ENCODE assay signal across 22 cellular contexts in genomic region chr9:133536080-133536479, GRCh38. TPM values are rescaled to one million over a fixed set of nuclear protein-coding genes. Genes with fewer than 3 reads are reported as not detected.
DNase-seq lines count a peak whose midpoint lies in the region; ATAC-seq, FAIRE-seq and TF ChIP-seq lines count a peak whose summit lies in the region.
"Had no signal": no experiment of that assay in that cellular context is flagged by ENCODE, and none has a peak within 500 bp of the region (broad histone marks: within the 10 kb centered on the region; RNA-seq: fewer than 3 reads in every experiment).

No MANE protein-coding gene starts in this region.

- no peak overlapping the region for H3K4me3 ChIP-seq in H1 (ENCODE audit: extremely low read depth in 1 of 4, insufficient read depth in 2 of 4, low read depth in 3 of 4, low read length in 4 of 4)
- H3K4me3 ChIP-seq in neuronal stem cell (ENCODE audit: low read length in 2 of 2), result no peak overlapping the region
- no peak overlapping the region for H3K4me3 ChIP-seq in CD8-positive, alpha-beta memory T cell (ENCODE audit: low read length)
- H3K4me3 ChIP-seq: MG63 had no signal

- H3K79me2 ChIP-seq in H1 (ENCODE audit: control insufficient read depth in 1 of 2, insufficient read depth in 2 of 2, low read length in 2 of 2), result no peaks in the 10 kb centered on the region

- TF ChIP-seq CTCF in CD4-positive, alpha-beta T cell (IDR thresholded peaks at IDR 0.05), result no peak
- TF ChIP-seq CTCF in H1 (IDR thresholded peaks at IDR 0.05; ENCODE audit: control extremely low read depth in 1 of 3, insufficient read depth in 1 of 3, low read depth in 1 of 3, low read length in 3 of 3) (no peak), nephron progenitor cell (IDR thresholded peaks at IDR 0.05) (no peak)

- intact Hi-C loops in CD4-positive, alpha-beta T cell (cut with DNase I, micrococcal nuclease), result loop anchor here in 1 of 2 experiments (10.0 kb wide), 1 partner anchor 459 kb away; the partner anchor contains the start of gene VAV2

- CTCF ChIA-PET in CD4-positive, alpha-beta T cell (lab: Charles Lee), result no interaction called here
- CTCF ChIA-PET in H1 (lab: Charles Lee; ENCODE audit: partially characterized antibody), result interaction anchor here (0.7 to 2.2 kb wide), 4 partner anchors 18 to 190 kb away, joined by 3 to 12 read pairs (median 4); no protein-coding TSS in a partner anchor
- CTCF ChIA-PET in CD8-positive, alpha-beta memory T cell (lab: Charles Lee), result no interaction called here

- peak overlapping the region; percentile 92; the same call in 1 of the 2 replicates for H2BK12ac ChIP-seq in H1 (ENCODE audit: low read depth, low read length)
- peak overlapping the region; percentile 73 for H2BK12ac ChIP-seq in neuronal stem cell (ENCODE audit: low read length)

- H3K36me3 ChIP-seq in H1 (ENCODE audit: control insufficient read depth in 2 of 4, insufficient read depth in 4 of 4, low read length in 3 of 4) (no peaks in the 10 kb centered on the region), neuronal stem cell (replicated peaks in 1 of 2; ENCODE audit: control insufficient read depth in 2 of 2, insufficient read depth in 2 of 2, low read length in 2 of 2) (no peaks in the 10 kb centered on the region)
- H3K36me3 ChIP-seq in CD8-positive, alpha-beta memory T cell (ENCODE audit: insufficient read depth, low read length), result no peaks in the 10 kb centered on the region
- H3K36me3 ChIP-seq: MG63 had no signal

- ATAC-seq in CD4-positive, alpha-beta T cell (ENCODE audit: poor library complexity), result no peak
- ATAC-seq: Panc1 had no signal

- no peak for FAIRE-seq in H1 (lab: Jason Lieb, UNC)

- no peak overlapping the region for H3K9ac ChIP-seq in H1 (replicated peaks in 1 of 4; ENCODE audit: extremely low read depth in 1 of 4, low read depth in 3 of 4, low read length in 3 of 4)
- H3K9ac ChIP-seq in neuronal stem cell (ENCODE audit: low read depth, low read length, poor library complexity), result peak overlapping the region; percentile 25

- H2BK5ac ChIP-seq in H1 (ENCODE audit: low read depth, low read length), result no peak overlapping the region
- peak overlapping the region; percentile 32 for H2BK5ac ChIP-seq in neuronal stem cell (ENCODE audit: low read length)

- no peak overlapping the region for H3K4ac ChIP-seq in H1 (replicated peaks; ENCODE audit: insufficient read length, low read depth, low read length)
- H3K4ac ChIP-seq in neuronal stem cell (ENCODE audit: low read length), result no peak overlapping the region

- no peaks in the 10 kb centered on the region for H3K36me3 Mint-ChIP-seq in CD4-positive, alpha-beta T cell (ENCODE audit: low read depth)
- no peaks in the 10 kb centered on the region for H3K36me3 Mint-ChIP-seq in nephron progenitor cell (ENCODE audit: low read depth)
- no peaks in the 10 kb centered on the region for H3K36me3 Mint-ChIP-seq in CD8-positive, alpha-beta memory T cell
- H3K36me3 Mint-ChIP-seq: CD4-positive, CD25-positive, alpha-beta regulatory T cell; IgD-negative memory B cell had no signal

- H4K8ac ChIP-seq in H1 (ENCODE audit: extremely low read depth, insufficient read depth, low read length), result no peak overlapping the region
- H4K8ac ChIP-seq in neuronal stem cell (ENCODE audit: low read depth, low read length), result no peak overlapping the region

- TF ChIP-seq EP300 in H1 (IDR thresholded peaks at IDR 0.05; ENCODE audit: borderline replicate concordance in 1 of 2, low read depth in 2 of 2, low read length in 2 of 2), result no peak

- H3K14ac ChIP-seq in H1 (ENCODE audit: insufficient read length), result no peak overlapping the region
- H3K14ac ChIP-seq in neuronal stem cell (ENCODE audit: low read length), result no peak overlapping the region

- peaks cover 17% of the 10 kb centered on the region for H3K4me1 Mint-ChIP-seq in CD4-positive, alpha-beta T cell (ENCODE audit: low read depth)
- peaks cover 64% of the 10 kb centered on the region for H3K4me1 Mint-ChIP-seq in nephron progenitor cell
- peaks cover 0 to 12% (median 0%) of the 10 kb centered on the region in 3 donors for H3K4me1 Mint-ChIP-seq in CD8-positive, alpha-beta memory T cell

- H3K27ac Mint-ChIP-seq in CD4-positive, alpha-beta T cell, result no peak overlapping the region
- no peak overlapping the region for H3K27ac Mint-ChIP-seq in nephron progenitor cell
- no peak overlapping the region for H3K27ac Mint-ChIP-seq in CD8-positive, alpha-beta memory T cell
- H3K27ac Mint-ChIP-seq: CD4-positive, CD25-positive, alpha-beta regulatory T cell; H9; IgD-negative memory B cell had no signal

- no peaks in the 10 kb centered on the region for H3K9me3 Mint-ChIP-seq in CD4-positive, alpha-beta T cell
- no peaks in the 10 kb centered on the region for H3K9me3 Mint-ChIP-seq in nephron progenitor cell
- H3K9me3 Mint-ChIP-seq in CD8-positive, alpha-beta memory T cell, result no peaks in the 10 kb centered on the region
- H3K9me3 Mint-ChIP-seq: H9, IgD-negative memory B cell had no signal

- WGBS in H1 (ENCODE audit: extremely low coverage in 1 of 2, insufficient coverage in 1 of 2, insufficient read length in 1 of 2, insufficient replicate concordance in 2 of 2, low coverage in 1 of 2, low lambda C conversion rate in 2 of 2, missing lambda C conversion rate in 1 of 2), 2 experiments, result 82% methylated on average over 9 of the region's 11 CpGs; no CpG with 5 or more reads in 1 of the 2 experiments
- no CpG with 5 or more reads among the region's 11 CpGs for WGBS in neuronal stem cell (ENCODE audit: extremely low coverage in 2 of 2, insufficient read length in 2 of 2, insufficient replicate concordance in 1 of 2), 2 donors

- peaks cover 0 to 47% (median 23%) of the 10 kb centered on the region in 4 experiments; a peak in 6 of 7 replicates for H3K4me1 ChIP-seq in H1 (replicated peaks in 1 of 4; ENCODE audit: control insufficient read depth in 3 of 4, insufficient read depth in 4 of 4, low read length in 3 of 4)
- peaks cover 15 to 31% of the 10 kb centered on the region in 2 donors for H3K4me1 ChIP-seq in neuronal stem cell (ENCODE audit: control insufficient read depth in 2 of 2, insufficient read depth in 1 of 2, low read depth in 1 of 2, low read length in 2 of 2)
- peaks cover 16% of the 10 kb centered on the region for H3K4me1 ChIP-seq in CD8-positive, alpha-beta memory T cell (ENCODE audit: insufficient read depth, low read length)

- H2AFZ ChIP-seq in H1 (ENCODE audit: low read length) (no peak overlapping the region), neuronal stem cell (ENCODE audit: low read length) (no peak overlapping the region)

- no peaks in the 10 kb centered on the region for H3K27me3 ChIP-seq in CD4-positive, alpha-beta T cell (ENCODE audit: control insufficient read depth, insufficient read depth, low read length)
- H3K27me3 ChIP-seq in H1 (replicated peaks in 1 of 4; ENCODE audit: control insufficient read depth in 3 of 4, extremely low read depth in 1 of 4, insufficient read depth in 3 of 4, low read length in 3 of 4), result peaks cover 0 to 27% (median 20%) of the 10 kb centered on the region in 4 experiments; a peak in 6 of 7 replicates
- peaks cover 0 to 60% (median 33%) of the 10 kb centered on the region in 3 experiments for H3K27me3 ChIP-seq in neuronal stem cell (ENCODE audit: control insufficient read depth in 3 of 3, insufficient read depth in 3 of 3, low read depth in 1 of 3, low read length in 3 of 3)
- H3K27me3 ChIP-seq in CD8-positive, alpha-beta memory T cell (ENCODE audit: insufficient read depth, low read length, poor library complexity, severe bottlenecking), result no peaks in the 10 kb centered on the region
- H3K27me3 ChIP-seq: MG63 had no signal

- no peak for TF ChIP-seq RAD21 in H1 (IDR thresholded peaks at IDR 0.05 in 1 of 2, conservative IDR thresholded peaks at IDR 0.05 in 1 of 2; ENCODE audit: low read depth in 2 of 2, low read length in 2 of 2)

- peak overlapping the region; percentile 29 for H3K27ac ChIP-seq in CD4-positive, alpha-beta T cell (ENCODE audit: low read depth, low read length)
- H3K27ac ChIP-seq in H1 (ENCODE audit: low read depth, low read length), result no peak overlapping the region
- H3K27ac ChIP-seq in neuronal stem cell (replicated peaks; ENCODE audit: low read length), result no peak overlapping the region
- no peak overlapping the region for H3K27ac ChIP-seq in CD8-positive, alpha-beta memory T cell (ENCODE audit: low read depth, low read length)
- H3K27ac ChIP-seq: 22Rv1, HL-60 had no signal

- peaks cover 6% of the 10 kb centered on the region for H3K27me3 Mint-ChIP-seq in CD4-positive, alpha-beta T cell
- peaks cover 3% of the 10 kb centered on the region for H3K27me3 Mint-ChIP-seq in nephron progenitor cell (ENCODE audit: low read depth, poor library complexity)
- H3K27me3 Mint-ChIP-seq in CD8-positive, alpha-beta memory T cell, result peaks cover 9 to 23% of the 10 kb centered on the region in 2 donors

- DNase-seq in NCI-H510A treated with DMSO at 0.1 percent for 48 hours (lab: John Stamatoyannopoulos, UW) (peak; percentile 13), NCI-H510A (lab: John Stamatoyannopoulos, UW) (no peak), H1 (ENCODE audit: low read depth in 1 of 2, low spot score in 2 of 2) (no peak), neuronal stem cell (ENCODE audit: low spot score) (no peak), nephron progenitor cell (no peak), cortex of kidney (lab: John Stamatoyannopoulos, UW) (no peak)
- no peak for DNase-seq in CD4-positive, alpha-beta T cell
- no peak for DNase-seq in CD8-positive, alpha-beta memory T cell
- DNase-seq: CD4-positive, CD25-positive, alpha-beta regulatory T cell; H9; Karpas-422; MG63; NCI-H1048; NCI-H1436; NCI-H2029; NCI-H2171 had no signal

- H2AK5ac ChIP-seq in H1 (ENCODE audit: low read depth, low read length) (no peak overlapping the region), neuronal stem cell (ENCODE audit: low read depth, low read length) (peak overlapping the region; percentile 91)

- H3K79me1 ChIP-seq in H1 (ENCODE audit: low read depth, low read length) (no peaks in the 10 kb centered on the region), neuronal stem cell (ENCODE audit: low read depth, low read length) (peaks cover 2% of the 10 kb centered on the region)

- H3K4me3 Mint-ChIP-seq in CD4-positive, alpha-beta T cell, result peak overlapping the region; percentile 42
- no peak overlapping the region for H3K4me3 Mint-ChIP-seq in nephron progenitor cell
- H3K4me3 Mint-ChIP-seq in CD8-positive, alpha-beta memory T cell, result no peak overlapping the region
- H3K4me3 Mint-ChIP-seq: CD4-positive, CD25-positive, alpha-beta regulatory T cell; H9; IgD-negative memory B cell had no signal

- H4K91ac ChIP-seq in H1 (replicated peaks; ENCODE audit: insufficient read length, low read length), result peak overlapping the region; percentile 41
- H4K91ac ChIP-seq in neuronal stem cell (ENCODE audit: low read depth, low read length, poor library complexity), result no peak overlapping the region

- POLR2A ChIA-PET in CD4-positive, alpha-beta T cell (lab: Charles Lee), result no interaction called here
- POLR2A ChIA-PET in H1 (lab: Charles Lee; ENCODE audit: partially characterized antibody), result interaction anchor here (1.1 to 1.3 kb wide), 2 partner anchors 10 to 22 kb away, joined by 3 to 5 read pairs; no protein-coding TSS in a partner anchor
- POLR2A ChIA-PET in CD8-positive, alpha-beta memory T cell (lab: Charles Lee), result no interaction called here

- peaks cover 2% of the 10 kb centered on the region; the same call in 1 of the 2 replicates for H3K23me2 ChIP-seq in H1 (ENCODE audit: low read depth, low read length)

- TF ChIP-seq POLR2A in H1 (IDR thresholded peaks at IDR 0.05; ENCODE audit: control extremely low read depth in 1 of 2, low read depth in 2 of 2, low read length in 2 of 2), result no peak

- no peak overlapping the region for H2BK120ac ChIP-seq in H1 (replicated peaks; ENCODE audit: low read depth, low read length)
- H2BK120ac ChIP-seq in neuronal stem cell (ENCODE audit: low read depth, low read length), result no peak overlapping the region

- H3K9me3 ChIP-seq in CD4-positive, alpha-beta T cell (ENCODE audit: control insufficient read depth, low read length), result no peaks in the 10 kb centered on the region
- H3K9me3 ChIP-seq in H1 (ENCODE audit: insufficient read depth in 2 of 2, low read depth in 1 of 2, low read length in 1 of 2) (no peaks in the 10 kb centered on the region), neuronal stem cell (replicated peaks in 1 of 2; ENCODE audit: control insufficient read depth in 2 of 2, insufficient read depth in 1 of 2, low read depth in 1 of 2, low read length in 2 of 2) (no peaks in the 10 kb centered on the region)
- H3K9me3 ChIP-seq in CD8-positive, alpha-beta memory T cell (ENCODE audit: low read length), result no peaks in the 10 kb centered on the region
- H3K9me3 ChIP-seq: MG63 had no signal

- H3K18ac ChIP-seq in H1 (ENCODE audit: extremely low read depth, low read length) (no peak overlapping the region), neuronal stem cell (ENCODE audit: low read length) (peak overlapping the region; percentile 1)

- no peaks in the 10 kb centered on the region for H4K20me1 ChIP-seq in H1 (replicated peaks in 1 of 2; ENCODE audit: control insufficient read depth in 1 of 2, insufficient read depth in 2 of 2, low read length in 2 of 2)

- H3K4me2 ChIP-seq in H1 (ENCODE audit: insufficient read depth in 1 of 2, low read depth in 2 of 2, low read length in 2 of 2) (no peak overlapping the region), neuronal stem cell (ENCODE audit: insufficient read depth, low read length, poor library complexity, severe bottlenecking) (no peak overlapping the region)

- no peak overlapping the region for H3K23ac ChIP-seq in H1 (ENCODE audit: insufficient read length)
- no peak overlapping the region for H3K23ac ChIP-seq in neuronal stem cell (ENCODE audit: low read depth, low read length, poor library complexity)

- H2BK15ac ChIP-seq in H1 (ENCODE audit: low read length) (peak overlapping the region; percentile 88; the same call in 1 of the 2 replicates), neuronal stem cell (ENCODE audit: low read length) (peak overlapping the region; percentile 96)

- no peak overlapping the region for H3K56ac ChIP-seq in H1 (replicated peaks; ENCODE audit: insufficient read length, low read depth, low read length)

- no peak overlapping the region for H4K5ac ChIP-seq in H1 (ENCODE audit: insufficient read length, low read depth, low read length)

- 0 out of 2 replicates have a peak overlapping the region, but pooled peaks have one; percentile 34 for H2BK20ac ChIP-seq in H1 (ENCODE audit: low read length)

RNA-seq across cellular contexts. Expression of gene ADAMTSL2, which starts 1.6 kb away (rescaled TPM):
- total RNA-seq in CD4-positive, alpha-beta T cell, result 1 to 10 TPM; 1.2 to 1.3 TPM
- total RNA-seq in H1 (2021; fragmentation: NEBNext Ultra II Directional; extraction: Animal tissue kit (Norgen Biotek cat#: 25700)), result 0.69 and 0.74 TPM in 2 replicates
- polyA plus RNA-seq in H1 (2011; rRNA removed), result 0.76 and 1.0 TPM in 2 replicates
- 0.79 TPM for polyA plus RNA-seq in H1 (2011; cell fraction: cytosol; rRNA removed)
- 2.6 TPM for polyA plus RNA-seq in H1 (2011; cell fraction: nucleus; rRNA removed)
- polyA plus RNA-seq in H1 (2012, experiment 1 of 2), result 0.29 to 1.0 TPM (median 0.65 TPM) in 4 replicates
- polyA plus RNA-seq in H1 (2012, experiment 2 of 2), result 0.41 TPM
- 0.39 TPM for polyA plus RNA-seq in H1 (2013, experiment 1 of 2)
- 0.29 TPM for polyA plus RNA-seq in H1 (2013, experiment 2 of 2)
- 0.13 and 0.73 TPM in 2 replicates for polyA minus RNA-seq in H1 (2011; rRNA and poly(A)+ RNA removed)
- 0.29 TPM for polyA minus RNA-seq in H1 (2011; cell fraction: cytosol; rRNA and poly(A)+ RNA removed)
- polyA minus RNA-seq in H1 (2011; cell fraction: nucleus; rRNA and poly(A)+ RNA removed), result 0.60 TPM
- polyA plus RNA-seq in neuronal stem cell (2013, experiment 1 of 2), result 0.17 TPM
- polyA plus RNA-seq in neuronal stem cell (2013, experiment 2 of 2), result 0.15 TPM
- not detected for total RNA-seq in CD8-positive, alpha-beta memory T cell
- not detected for polyA plus RNA-seq in CD8-positive, alpha-beta memory T cell
- total RNA-seq: CD4-positive, CD25-positive, alpha-beta regulatory T cell; HT1080 had no signal
- polyA plus RNA-seq: CD4-positive, CD25-positive, alpha-beta regulatory T cell; IgD-negative memory B cell had no signal

RNA-seq across cellular contexts. Expression of gene MYMK, which starts 11.3 kb away (rescaled TPM):
- not detected for total RNA-seq in CD4-positive, alpha-beta T cell
- not detected in 2 replicates for total RNA-seq in H1 (2021; fragmentation: NEBNext Ultra II Directional; extraction: Animal tissue kit (Norgen Biotek cat#: 25700))
- polyA plus RNA-seq in H1 (2011; rRNA removed), result 0.30 TPM in 1 of 2 replicates, not detected in the other
- 0.23 TPM for polyA plus RNA-seq in H1 (2011; cell fraction: cytosol; rRNA removed)
- polyA plus RNA-seq in H1 (2011; cell fraction: nucleus; rRNA removed), result 0.30 TPM
- polyA plus RNA-seq in H1 (2012, experiment 1 of 2), result not detected in 4 replicates
- not detected for polyA plus RNA-seq in H1 (2012, experiment 2 of 2)
- not detected for polyA plus RNA-seq in H1 (2013, experiment 1 of 2)
- 0.09 TPM for polyA plus RNA-seq in H1 (2013, experiment 2 of 2)
- not detected in 2 replicates for polyA minus RNA-seq in H1 (2011; rRNA and poly(A)+ RNA removed)
- not detected for polyA minus RNA-seq in H1 (2011; cell fraction: cytosol; rRNA and poly(A)+ RNA removed)
- not detected for polyA minus RNA-seq in H1 (2011; cell fraction: nucleus; rRNA and poly(A)+ RNA removed)
- not detected for polyA plus RNA-seq in neuronal stem cell (2013, experiment 1 of 2)
- polyA plus RNA-seq in neuronal stem cell (2013, experiment 2 of 2), result not detected
- total RNA-seq in CD8-positive, alpha-beta memory T cell, result not detected
- not detected for polyA plus RNA-seq in CD8-positive, alpha-beta memory T cell
- total RNA-seq: CD4-positive, CD25-positive, alpha-beta regulatory T cell; H9; HT1080; SK-MEL-5 had no signal
- polyA plus RNA-seq: CD4-positive, CD25-positive, alpha-beta regulatory T cell; IgD-negative memory B cell had no signal

RNA-seq across cellular contexts. Expression of gene SLC2A6, which starts 57.2 kb away (rescaled TPM):
- total RNA-seq in CD4-positive, alpha-beta T cell, result 1 to 10 TPM; 1.8 to 3.2 TPM
- 16.6 and 17.9 TPM in 2 replicates for total RNA-seq in H1 (2021; fragmentation: NEBNext Ultra II Directional; extraction: Animal tissue kit (Norgen Biotek cat#: 25700))
- 17.8 and 18.6 TPM in 2 replicates for polyA plus RNA-seq in H1 (2011; rRNA removed)
- 16.9 TPM for polyA plus RNA-seq in H1 (2011; cell fraction: cytosol; rRNA removed)
- polyA plus RNA-seq in H1 (2011; cell fraction: nucleus; rRNA removed), result 22.9 TPM
- polyA plus RNA-seq in H1 (2012, experiment 1 of 2), result 9.1 to 15.8 TPM (median 14.0 TPM) in 4 replicates
- 13.7 TPM for polyA plus RNA-seq in H1 (2012, experiment 2 of 2)
- 21.9 TPM for polyA plus RNA-seq in H1 (2013, experiment 1 of 2)
- polyA plus RNA-seq in H1 (2013, experiment 2 of 2), result 21.5 TPM
- 8.2 and 10.5 TPM in 2 replicates for polyA minus RNA-seq in H1 (2011; rRNA and poly(A)+ RNA removed)
- polyA minus RNA-seq in H1 (2011; cell fraction: cytosol; rRNA and poly(A)+ RNA removed), result 13.1 TPM
- 23.1 TPM for polyA minus RNA-seq in H1 (2011; cell fraction: nucleus; rRNA and poly(A)+ RNA removed)
- polyA plus RNA-seq in neuronal stem cell (2013, experiment 1 of 2), result 3.7 TPM
- polyA plus RNA-seq in neuronal stem cell (2013, experiment 2 of 2), result 3.8 TPM
- total RNA-seq in CD8-positive, alpha-beta memory T cell, result 10 to 100 TPM; 15.5 to 16.3 TPM
- 4.0 TPM for polyA plus RNA-seq in CD8-positive, alpha-beta memory T cell
